Comparison of ENCODE assay signal across 9 cellular contexts in genomic region chr3:172201990-172202318, GRCh38.
DNase-seq lines count a peak whose midpoint lies in the region; ATAC-seq and TF ChIP-seq lines count a peak whose summit lies in the region.
"Had no signal": no experiment of that assay in that cellular context is flagged by ENCODE, and none has a peak within 500 bp of the region (broad histone marks: within the 10 kb centered on the region; RNA-seq: fewer than 3 reads in every experiment).

No MANE protein-coding gene starts in this region.

- peak overlapping the region; percentile 81 for H3K27ac ChIP-seq in A673 (ENCODE audit: low read depth, low read length, poor library complexity, severe bottlenecking)
- H3K27ac ChIP-seq in duodenal mucosa (ENCODE audit: low read depth, low read length) = peak overlapping the region; percentile 26
- peak overlapping the region; percentile 63 for H3K27ac ChIP-seq in muscle layer of colon (ENCODE audit: low read depth, low read length)

- H3K4me1 ChIP-seq in A673 (ENCODE audit: insufficient read depth, low read length, poor library complexity, severe bottlenecking) (peaks cover 32% of the 10 kb centered on the region), duodenal mucosa (ENCODE audit: control insufficient read depth in 1 of 2, insufficient read depth in 2 of 2, low read length in 2 of 2) (peaks cover 0 to 7% of the 10 kb centered on the region in 2 donors), muscle layer of colon (ENCODE audit: insufficient read depth, low read length) (peaks cover 54% of the 10 kb centered on the region)

- no peak for TF ChIP-seq POLR2A in GM18505 (IDR thresholded peaks at IDR 0.05; ENCODE audit: borderline replicate concordance, extremely low read depth, insufficient read depth, insufficient read length)

- H3K36me3 ChIP-seq in A673 (ENCODE audit: insufficient read depth, low read length, poor library complexity, severe bottlenecking) (no peaks in the 10 kb centered on the region), duodenal mucosa (ENCODE audit: control insufficient read depth in 1 of 2, insufficient read depth in 2 of 2, low read length in 2 of 2) (no peaks in the 10 kb centered on the region), muscle layer of colon (ENCODE audit: insufficient read depth, low read length) (no peaks in the 10 kb centered on the region)

- H3K27me3 ChIP-seq in A673 (replicated peaks; ENCODE audit: insufficient read depth, low read depth, low read length, poor library complexity) (no peaks in the 10 kb centered on the region), duodenal mucosa (ENCODE audit: control insufficient read depth in 1 of 2, insufficient read depth in 2 of 2, low read length in 2 of 2) (no peaks in the 10 kb centered on the region), muscle layer of colon (ENCODE audit: control insufficient read depth in 1 of 2, insufficient read depth in 2 of 2, low read length in 2 of 2) (no peaks in the 10 kb centered on the region)

- H3K9me3 ChIP-seq in A673 (ENCODE audit: low read depth, low read length, poor library complexity, severe bottlenecking) (peaks cover 8% of the 10 kb centered on the region), duodenal mucosa (ENCODE audit: control insufficient read depth in 1 of 2, low read length in 2 of 2) (no peaks in the 10 kb centered on the region), muscle layer of colon (ENCODE audit: low read length) (no peaks in the 10 kb centered on the region)

- POLR2A ChIA-PET in A673 (lab: Charles Lee; ENCODE audit: low non-redundant PET) = no interaction called here

- H3K4me3 ChIP-seq in A673 (ENCODE audit: low read depth, low read length, poor library complexity, severe bottlenecking) (no peak overlapping the region), duodenal mucosa (ENCODE audit: low read depth in 1 of 2, low read length in 2 of 2) (no peak overlapping the region), muscle layer of colon (ENCODE audit: low read depth in 1 of 2, low read length in 2 of 2) (no peak overlapping the region)

- intact Hi-C loops in A673 (cut with micrococcal nuclease; ENCODE audit: unreplicated experiment) = no loop called here

- DNase-seq in A673 (ENCODE audit: low spot score) (peak; percentile 54), MV-4-11 (lab: John Stamatoyannopoulos, UW) (peak; percentile 55), NCI-H82 treated with DMSO at 0.1 percent for 48 hours (lab: John Stamatoyannopoulos, UW; ENCODE audit: unreplicated experiment) (no peak), NCI-H526 (lab: John Stamatoyannopoulos, UW) (no peak)
- DNase-seq in activated naive CD4-positive, alpha-beta T cell (lab: John Stamatoyannopoulos, UW) = no peak
- DNase-seq: NCI-H524 treated with DMSO at 0.1 percent for 48 hours had no signal

- no TSS peak for BruUV-seq in A673 (replicated peaks; lab: Mats Ljungman, UMichigan)

- CTCF ChIA-PET in A673 (lab: Charles Lee) = interaction anchor here (0.5 to 1.1 kb wide), 2 partner anchors 26 to 71 kb away, joined by 4 to 7 read pairs; no protein-coding TSS in a partner anchor

- no peak for ATAC-seq in GM18505 (IDR thresholded peaks at IDR 0.05; ENCODE audit: unreplicated experiment)

- no peak overlapping the region for H3K9ac ChIP-seq in duodenal mucosa (ENCODE audit: low read depth in 1 of 2, low read length in 2 of 2)
- no peak overlapping the region for H3K9ac ChIP-seq in muscle layer of colon (ENCODE audit: low read length)

- TF ChIP-seq CTCF in A673 (conservative IDR thresholded peaks at IDR 0.05; ENCODE audit: low read depth, low read length) = no peak; the same call in 1 of the 2 replicates

Comparison
In these comparisons a context has a peak if more than half of its experiments do, and no peak if none do; other contexts are left out.
1. DNase-seq: peak in A673 (single experiment) and MV-4-11 (single experiment); none in NCI-H82 treated with DMSO at 0.1 percent for 48 hours (single experiment), activated naive CD4-positive, alpha-beta T cell (0 of 4) and NCI-H526 (0 of 2).
2. H3K27ac ChIP-seq: peak in every context shown above with its lines; median percentile 81 in A673; 63 in muscle layer of colon; 26 in duodenal mucosa.